In the genomic region with DNA sequence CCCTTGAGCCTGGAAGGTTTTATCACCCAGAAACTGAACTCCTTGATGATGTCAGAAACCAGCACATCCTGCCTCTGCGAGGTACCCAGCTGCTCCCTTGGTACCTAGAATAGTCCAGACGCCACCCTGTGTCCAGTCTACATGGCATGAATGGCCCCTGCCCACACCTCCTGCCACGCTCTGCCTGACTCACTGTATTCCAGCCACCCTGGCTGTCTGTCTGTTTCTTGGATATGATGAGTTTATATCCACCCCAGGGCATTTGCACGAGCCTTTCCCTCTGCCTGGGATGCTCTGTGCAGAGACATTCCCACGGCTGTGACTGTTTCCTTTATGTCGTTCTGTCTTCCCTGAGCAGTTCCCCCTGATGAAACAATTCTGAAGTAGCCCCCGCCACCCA, we compare ENCODE assay signal across 14 cellular contexts.
"Had no signal": no experiment of that assay in that cellular context is flagged by ENCODE, and none has a peak within 500 bp of the region (broad histone marks: within the 10 kb centered on the region; RNA-seq: fewer than 3 reads in every experiment).

No MANE protein-coding gene starts in this region.

- H3K4me3 ChIP-seq: pancreas, testis, upper lobe of right lung had no signal

- H3K27ac ChIP-seq: pancreas, testis, upper lobe of right lung, VCaP had no signal

- H3K27ac Mint-ChIP-seq: activated CD8-positive, alpha-beta T cell treated with anti-CD3 and anti-CD28 coated beads for 36 hours; activated naive CD8-positive, alpha-beta T cell treated with anti-CD3 and anti-CD28 coated beads, Interleukin-2, amount 50 U/mL, for 24 hours; activated T-helper 1 cell treated with anti-CD3 and anti-CD28 coated beads, Interleukin-12 subunit alpha, Interleukin-12 subunit beta, Interleukin-2, Interleukin-4 antibody, amounts not matched to agents 30 ng/mL and 10 ng/mL and 1 ng/mL, durations not matched to agents 14 hours and 24 hours and 36 hours had no signal

- H3K9me3 ChIP-seq: pancreas, testis, upper lobe of right lung had no signal

- H3K27me3 ChIP-seq: pancreas, testis, upper lobe of right lung had no signal

- H3K4me1 ChIP-seq: pancreas had no signal

- DNase-seq: activated CD4-positive, alpha-beta T cell treated with anti-CD3 and anti-CD28 coated beads for 4 hours; activated CD8-positive, alpha-beta memory T cell treated with anti-CD3 and anti-CD28 coated beads, Interleukin-2, amount 50 U/mL, for 4 hours; activated CD8-positive, alpha-beta T cell treated with anti-CD3 and anti-CD28 coated beads for 36 hours; activated naive CD4-positive, alpha-beta T cell; activated naive CD8-positive, alpha-beta T cell treated with anti-CD3 and anti-CD28 coated beads, Interleukin-2, amount 50 U/mL, for 24 hours; pancreas; stimulated activated CD4-positive, alpha-beta T cell treated with anti-CD3 and anti-CD28 coated beads, Interleukin-12 subunit alpha, Interleukin-12 subunit beta, amount 100 ng/mL, for 4 hours; stimulated activated naive CD8-positive, alpha-beta T cell treated with anti-CD3 and anti-CD28 coated beads, Interleukin-15, Interleukin-2, amounts not matched to agents 100 U/mL and 50 U/mL, for 24 hours; T-helper 9 cell; testis; upper lobe of right lung had no signal

- H3K36me3 ChIP-seq: pancreas had no signal

- H3K4me3 Mint-ChIP-seq: activated CD8-positive, alpha-beta T cell treated with anti-CD3 and anti-CD28 coated beads for 36 hours; activated naive CD8-positive, alpha-beta T cell treated with anti-CD3 and anti-CD28 coated beads, Interleukin-2, amount 50 U/mL, for 24 hours; activated T-helper 1 cell treated with anti-CD3 and anti-CD28 coated beads, Interleukin-12 subunit alpha, Interleukin-12 subunit beta, Interleukin-2, Interleukin-4 antibody, amounts not matched to agents 30 ng/mL and 10 ng/mL and 1 ng/mL, durations not matched to agents 14 hours and 24 hours and 36 hours; neural crest cell had no signal

- ATAC-seq: activated CD8-positive, alpha-beta T cell treated with anti-CD3 and anti-CD28 coated beads for 36 hours; activated naive CD8-positive, alpha-beta T cell treated with anti-CD3 and anti-CD28 coated beads, Interleukin-2, amount 50 U/mL, for 24 hours; pancreas; stimulated activated naive CD8-positive, alpha-beta T cell treated with anti-CD3 and anti-CD28 coated beads, Interleukin-15, Interleukin-2, amounts not matched to agents 100 U/mL and 50 U/mL, for 24 hours; upper lobe of right lung had no signal

- H3K9me3 Mint-ChIP-seq: activated CD8-positive, alpha-beta T cell treated with anti-CD3 and anti-CD28 coated beads for 36 hours; activated naive CD8-positive, alpha-beta T cell treated with anti-CD3 and anti-CD28 coated beads, Interleukin-2, amount 50 U/mL, for 24 hours; activated T-helper 1 cell treated with anti-CD3 and anti-CD28 coated beads, Interleukin-12 subunit alpha, Interleukin-12 subunit beta, Interleukin-2, Interleukin-4 antibody, amounts not matched to agents 30 ng/mL and 10 ng/mL and 1 ng/mL, durations not matched to agents 14 hours and 24 hours and 36 hours; neural crest cell had no signal
